In the genomic region with DNA sequence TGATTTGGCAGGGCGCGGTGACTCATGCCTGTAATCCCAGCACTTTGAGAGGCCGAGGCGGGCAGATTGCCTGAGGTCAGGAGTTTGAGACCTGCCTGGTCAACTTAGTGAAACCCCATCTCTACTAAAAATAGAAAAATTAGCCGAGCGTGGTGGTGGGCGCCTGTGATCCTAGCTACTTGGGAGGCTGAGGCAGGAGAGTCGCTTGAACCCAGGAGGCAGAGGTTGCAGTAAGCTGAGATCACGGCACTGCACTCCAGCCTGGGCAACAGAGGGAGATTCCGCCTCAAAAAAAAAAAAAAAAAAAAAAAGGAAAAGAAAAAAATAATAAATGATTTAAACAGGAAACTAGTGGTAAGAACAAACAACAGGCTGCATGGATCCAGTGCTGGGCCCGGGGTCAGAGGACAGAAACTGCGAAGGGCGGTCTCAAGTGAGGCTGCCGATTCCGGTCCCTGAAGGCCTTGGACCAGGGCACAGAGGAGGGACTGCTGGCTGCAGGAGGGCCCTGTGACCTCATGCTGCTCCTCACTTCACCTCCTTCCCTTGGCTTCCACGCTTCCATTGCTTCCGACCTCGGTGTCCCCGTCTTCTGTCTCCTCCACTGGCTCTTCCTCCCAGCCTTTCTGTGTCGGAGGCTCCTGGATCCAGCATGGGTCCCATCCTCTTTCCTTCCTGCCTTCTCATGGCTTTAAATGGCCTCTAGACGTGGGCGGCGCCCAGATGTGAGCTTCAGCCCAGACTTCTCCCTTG, we compare ENCODE assay signal across 1 cellular context.
A peak's percentile ranks its signal among the peaks of the same experiment; 100 is the strongest.
TF ChIP-seq lines count a peak whose summit lies in the region.

No MANE protein-coding gene starts in this region.

TF ChIP-seq in HepG2, 621 proteins besides CTCF, POLR2A, EP300 and RAD21 (continued from another document and continues in another):
- TF ChIP-seq, protein P1, sequence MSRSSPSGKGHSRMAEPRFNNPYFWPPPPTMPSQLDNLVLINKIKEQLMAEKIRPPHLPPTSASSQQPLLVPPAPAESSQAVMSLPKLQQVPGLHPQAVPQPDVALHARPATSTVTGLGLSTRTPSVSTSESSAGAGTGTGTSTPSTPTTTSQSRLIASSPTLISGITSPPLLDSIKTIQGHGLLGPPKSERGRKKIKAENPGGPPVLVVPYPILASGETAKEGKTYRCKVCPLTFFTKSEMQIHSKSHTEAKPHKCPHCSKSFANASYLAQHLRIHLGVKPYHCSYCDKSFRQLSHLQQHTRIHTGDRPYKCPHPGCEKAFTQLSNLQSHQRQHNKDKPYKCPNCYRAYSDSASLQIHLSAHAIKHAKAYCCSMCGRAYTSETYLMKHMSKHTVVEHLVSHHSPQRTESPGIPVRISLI (CRISPR knock-in tag; IDR thresholded peaks at IDR 0.05; ENCODE audit: borderline replicate concordance) = peak; percentile 85
- TF ChIP-seq ZNF567 (CRISPR knock-in tag; IDR thresholded peaks at IDR 0.05; ENCODE audit: borderline replicate concordance) = no peak
- TF ChIP-seq FOXA1 (IDR thresholded peaks at IDR 0.05) = no peak
- no peak for TF ChIP-seq FOXA1 (CRISPR knock-in tag; IDR thresholded peaks at IDR 0.05)
- TF ChIP-seq SAP130 (CRISPR knock-in tag; IDR thresholded peaks at IDR 0.05; ENCODE audit: low read depth) = peak; percentile 51; the same call in 1 of the 2 replicates
- TF ChIP-seq, protein P2, sequence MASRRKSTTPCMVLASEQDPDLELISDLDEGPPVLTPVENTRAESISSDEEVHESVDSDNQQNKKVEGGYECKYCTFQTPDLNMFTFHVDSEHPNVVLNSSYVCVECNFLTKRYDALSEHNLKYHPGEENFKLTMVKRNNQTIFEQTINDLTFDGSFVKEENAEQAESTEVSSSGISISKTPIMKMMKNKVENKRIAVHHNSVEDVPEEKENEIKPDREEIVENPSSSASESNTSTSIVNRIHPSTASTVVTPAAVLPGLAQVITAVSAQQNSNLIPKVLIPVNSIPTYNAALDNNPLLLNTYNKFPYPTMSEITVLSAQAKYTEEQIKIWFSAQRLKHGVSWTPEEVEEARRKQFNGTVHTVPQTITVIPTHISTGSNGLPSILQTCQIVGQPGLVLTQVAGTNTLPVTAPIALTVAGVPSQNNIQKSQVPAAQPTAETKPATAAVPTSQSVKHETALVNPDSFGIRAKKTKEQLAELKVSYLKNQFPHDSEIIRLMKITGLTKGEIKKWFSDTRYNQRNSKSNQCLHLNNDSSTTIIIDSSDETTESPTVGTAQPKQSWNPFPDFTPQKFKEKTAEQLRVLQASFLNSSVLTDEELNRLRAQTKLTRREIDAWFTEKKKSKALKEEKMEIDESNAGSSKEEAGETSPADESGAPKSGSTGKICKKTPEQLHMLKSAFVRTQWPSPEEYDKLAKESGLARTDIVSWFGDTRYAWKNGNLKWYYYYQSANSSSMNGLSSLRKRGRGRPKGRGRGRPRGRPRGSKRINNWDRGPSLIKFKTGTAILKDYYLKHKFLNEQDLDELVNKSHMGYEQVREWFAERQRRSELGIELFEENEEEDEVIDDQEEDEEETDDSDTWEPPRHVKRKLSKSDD (CRISPR knock-in tag; IDR thresholded peaks at IDR 0.05; ENCODE audit: low read depth) = no peak
- peak; percentile 63; the same call in 1 of the 2 replicates for TF ChIP-seq TARDBP (CRISPR knock-in tag; IDR thresholded peaks at IDR 0.05)
- TF ChIP-seq HCFC1 (IDR thresholded peaks at IDR 0.05; ENCODE audit: low read depth, low read length) = no peak
- no peak for TF ChIP-seq PRMT3 (CRISPR knock-in tag; IDR thresholded peaks at IDR 0.05; ENCODE audit: borderline replicate concordance, low read depth)
- no peak for TF ChIP-seq PLRG1 (conservative IDR thresholded peaks at IDR 0.05)
- TF ChIP-seq NFYC (CRISPR knock-in tag; IDR thresholded peaks at IDR 0.05) = no peak
- TF ChIP-seq, protein P3, sequence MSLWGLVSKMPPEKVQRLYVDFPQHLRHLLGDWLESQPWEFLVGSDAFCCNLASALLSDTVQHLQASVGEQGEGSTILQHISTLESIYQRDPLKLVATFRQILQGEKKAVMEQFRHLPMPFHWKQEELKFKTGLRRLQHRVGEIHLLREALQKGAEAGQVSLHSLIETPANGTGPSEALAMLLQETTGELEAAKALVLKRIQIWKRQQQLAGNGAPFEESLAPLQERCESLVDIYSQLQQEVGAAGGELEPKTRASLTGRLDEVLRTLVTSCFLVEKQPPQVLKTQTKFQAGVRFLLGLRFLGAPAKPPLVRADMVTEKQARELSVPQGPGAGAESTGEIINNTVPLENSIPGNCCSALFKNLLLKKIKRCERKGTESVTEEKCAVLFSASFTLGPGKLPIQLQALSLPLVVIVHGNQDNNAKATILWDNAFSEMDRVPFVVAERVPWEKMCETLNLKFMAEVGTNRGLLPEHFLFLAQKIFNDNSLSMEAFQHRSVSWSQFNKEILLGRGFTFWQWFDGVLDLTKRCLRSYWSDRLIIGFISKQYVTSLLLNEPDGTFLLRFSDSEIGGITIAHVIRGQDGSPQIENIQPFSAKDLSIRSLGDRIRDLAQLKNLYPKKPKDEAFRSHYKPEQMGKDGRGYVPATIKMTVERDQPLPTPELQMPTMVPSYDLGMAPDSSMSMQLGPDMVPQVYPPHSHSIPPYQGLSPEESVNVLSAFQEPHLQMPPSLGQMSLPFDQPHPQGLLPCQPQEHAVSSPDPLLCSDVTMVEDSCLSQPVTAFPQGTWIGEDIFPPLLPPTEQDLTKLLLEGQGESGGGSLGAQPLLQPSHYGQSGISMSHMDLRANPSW (CRISPR knock-in tag; IDR thresholded peaks at IDR 0.05; ENCODE audit: borderline replicate concordance) = no peak
- TF ChIP-seq, protein P4, sequence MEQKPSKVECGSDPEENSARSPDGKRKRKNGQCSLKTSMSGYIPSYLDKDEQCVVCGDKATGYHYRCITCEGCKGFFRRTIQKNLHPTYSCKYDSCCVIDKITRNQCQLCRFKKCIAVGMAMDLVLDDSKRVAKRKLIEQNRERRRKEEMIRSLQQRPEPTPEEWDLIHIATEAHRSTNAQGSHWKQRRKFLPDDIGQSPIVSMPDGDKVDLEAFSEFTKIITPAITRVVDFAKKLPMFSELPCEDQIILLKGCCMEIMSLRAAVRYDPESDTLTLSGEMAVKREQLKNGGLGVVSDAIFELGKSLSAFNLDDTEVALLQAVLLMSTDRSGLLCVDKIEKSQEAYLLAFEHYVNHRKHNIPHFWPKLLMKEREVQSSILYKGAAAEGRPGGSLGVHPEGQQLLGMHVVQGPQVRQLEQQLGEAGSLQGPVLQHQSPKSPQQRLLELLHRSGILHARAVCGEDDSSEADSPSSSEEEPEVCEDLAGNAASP (CRISPR knock-in tag; IDR thresholded peaks at IDR 0.05; ENCODE audit: borderline replicate concordance) = no peak; the same call in 1 of the 2 replicates
- no peak for TF ChIP-seq ZNF382 (CRISPR knock-in tag; IDR thresholded peaks at IDR 0.05; ENCODE audit: borderline replicate concordance)
- peak; percentile 28; the same call in 1 of the 2 replicates for TF ChIP-seq NCOA2 (CRISPR knock-in tag; IDR thresholded peaks at IDR 0.05)
- no peak for TF ChIP-seq EEA1 (CRISPR knock-in tag; IDR thresholded peaks at IDR 0.05; ENCODE audit: borderline replicate concordance)
- TF ChIP-seq, protein P5, sequence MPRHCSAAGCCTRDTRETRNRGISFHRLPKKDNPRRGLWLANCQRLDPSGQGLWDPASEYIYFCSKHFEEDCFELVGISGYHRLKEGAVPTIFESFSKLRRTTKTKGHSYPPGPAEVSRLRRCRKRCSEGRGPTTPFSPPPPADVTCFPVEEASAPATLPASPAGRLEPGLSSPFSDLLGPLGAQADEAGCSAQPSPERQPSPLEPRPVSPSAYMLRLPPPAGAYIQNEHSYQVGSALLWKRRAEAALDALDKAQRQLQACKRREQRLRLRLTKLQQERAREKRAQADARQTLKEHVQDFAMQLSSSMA (CRISPR knock-in tag; IDR thresholded peaks at IDR 0.05) = no peak; the same call in 1 of the 2 replicates
- no peak for TF ChIP-seq HNRNPLL (IDR thresholded peaks at IDR 0.05; ENCODE audit: low read depth, low read length, poor library complexity, severe bottlenecking)
- no peak for TF ChIP-seq ZNF263 (CRISPR knock-in tag; IDR thresholded peaks at IDR 0.05)
- TF ChIP-seq BRD4 (CRISPR knock-in tag; IDR thresholded peaks at IDR 0.05) = no peak
- TF ChIP-seq ZNF720 (CRISPR knock-in tag; IDR thresholded peaks at IDR 0.05) = no peak
- no peak for TF ChIP-seq ZNF839 (CRISPR knock-in tag; IDR thresholded peaks at IDR 0.05; ENCODE audit: borderline replicate concordance)
- TF ChIP-seq MAF1 (CRISPR knock-in tag; IDR thresholded peaks at IDR 0.05; ENCODE audit: borderline replicate concordance) = no peak
- TF ChIP-seq NR1H2 (CRISPR knock-in tag; IDR thresholded peaks at IDR 0.05; ENCODE audit: borderline replicate concordance, low read depth) = no peak
- TF ChIP-seq ZNF563 (CRISPR knock-in tag; IDR thresholded peaks at IDR 0.05) = no peak
- TF ChIP-seq HNRNPK (IDR thresholded peaks at IDR 0.05; ENCODE audit: low read depth, low read length, poor library complexity, severe bottlenecking) = no peak
- TF ChIP-seq HNRNPUL1 (IDR thresholded peaks at IDR 0.05; ENCODE audit: low read depth, low read length) = no peak
- no peak for TF ChIP-seq ZSCAN30 (CRISPR knock-in tag; IDR thresholded peaks at IDR 0.05)
- no peak for TF ChIP-seq ZNF598 (CRISPR knock-in tag; IDR thresholded peaks at IDR 0.05; ENCODE audit: borderline replicate concordance)
- TF ChIP-seq AGO1 (IDR thresholded peaks at IDR 0.05; ENCODE audit: low read depth, low read length, poor library complexity, severe bottlenecking) = no peak
- TF ChIP-seq ZNF354B (CRISPR knock-in tag; IDR thresholded peaks at IDR 0.05) = no peak
- TF ChIP-seq, protein P6, sequence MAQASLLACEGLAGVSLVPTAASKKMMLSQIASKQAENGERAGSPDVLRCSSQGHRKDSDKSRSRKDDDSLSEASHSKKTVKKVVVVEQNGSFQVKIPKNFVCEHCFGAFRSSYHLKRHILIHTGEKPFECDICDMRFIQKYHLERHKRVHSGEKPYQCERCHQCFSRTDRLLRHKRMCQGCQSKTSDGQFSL (CRISPR knock-in tag; IDR thresholded peaks at IDR 0.05) = no peak
- no peak for TF ChIP-seq HNRNPL (IDR thresholded peaks at IDR 0.05; ENCODE audit: low read depth, low read length)
- no peak for TF ChIP-seq RBM22 (optimal IDR thresholded peaks at IDR 0.05; ENCODE audit: low read length)
- TF ChIP-seq, protein P7, sequence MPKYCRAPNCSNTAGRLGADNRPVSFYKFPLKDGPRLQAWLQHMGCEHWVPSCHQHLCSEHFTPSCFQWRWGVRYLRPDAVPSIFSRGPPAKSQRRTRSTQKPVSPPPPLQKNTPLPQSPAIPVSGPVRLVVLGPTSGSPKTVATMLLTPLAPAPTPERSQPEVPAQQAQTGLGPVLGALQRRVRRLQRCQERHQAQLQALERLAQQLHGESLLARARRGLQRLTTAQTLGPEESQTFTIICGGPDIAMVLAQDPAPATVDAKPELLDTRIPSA (CRISPR knock-in tag; IDR thresholded peaks at IDR 0.05; ENCODE audit: borderline replicate concordance) = no peak
- TF ChIP-seq, protein P8, sequence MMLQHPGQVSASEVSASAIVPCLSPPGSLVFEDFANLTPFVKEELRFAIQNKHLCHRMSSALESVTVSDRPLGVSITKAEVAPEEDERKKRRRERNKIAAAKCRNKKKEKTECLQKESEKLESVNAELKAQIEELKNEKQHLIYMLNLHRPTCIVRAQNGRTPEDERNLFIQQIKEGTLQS (CRISPR knock-in tag; IDR thresholded peaks at IDR 0.05) = no peak
- no peak for TF ChIP-seq XRCC5 (optimal IDR thresholded peaks at IDR 0.05; ENCODE audit: low read length)
- TF ChIP-seq ZNF589 (CRISPR knock-in tag; conservative IDR thresholded peaks at IDR 0.05) = no peak
- TF ChIP-seq CCAR2 (optimal IDR thresholded peaks at IDR 0.05; ENCODE audit: low read depth, low read length) = no peak
- no peak for TF ChIP-seq ZNF615 (CRISPR knock-in tag; IDR thresholded peaks at IDR 0.05; ENCODE audit: borderline replicate concordance)
- TF ChIP-seq FOXP1 (IDR thresholded peaks at IDR 0.05) = no peak
- TF ChIP-seq FOXP1 (CRISPR knock-in tag; IDR thresholded peaks at IDR 0.05) = 0 out of 2 replicates have a peak, but pooled peaks have one; percentile 8
- TF ChIP-seq, protein P9, sequence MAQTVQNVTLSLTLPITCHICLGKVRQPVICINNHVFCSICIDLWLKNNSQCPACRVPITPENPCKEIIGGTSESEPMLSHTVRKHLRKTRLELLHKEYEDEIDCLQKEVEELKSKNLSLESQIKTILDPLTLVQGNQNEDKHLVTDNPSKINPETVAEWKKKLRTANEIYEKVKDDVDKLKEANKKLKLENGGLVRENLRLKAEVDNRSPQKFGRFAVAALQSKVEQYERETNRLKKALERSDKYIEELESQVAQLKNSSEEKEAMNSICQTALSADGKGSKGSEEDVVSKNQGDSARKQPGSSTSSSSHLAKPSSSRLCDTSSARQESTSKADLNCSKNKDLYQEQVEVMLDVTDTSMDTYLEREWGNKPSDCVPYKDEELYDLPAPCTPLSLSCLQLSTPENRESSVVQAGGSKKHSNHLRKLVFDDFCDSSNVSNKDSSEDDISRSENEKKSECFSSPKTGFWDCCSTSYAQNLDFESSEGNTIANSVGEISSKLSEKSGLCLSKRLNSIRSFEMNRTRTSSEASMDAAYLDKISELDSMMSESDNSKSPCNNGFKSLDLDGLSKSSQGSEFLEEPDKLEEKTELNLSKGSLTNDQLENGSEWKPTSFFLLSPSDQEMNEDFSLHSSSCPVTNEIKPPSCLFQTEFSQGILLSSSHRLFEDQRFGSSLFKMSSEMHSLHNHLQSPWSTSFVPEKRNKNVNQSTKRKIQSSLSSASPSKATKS (CRISPR knock-in tag; IDR thresholded peaks at IDR 0.05) = no peak
- TF ChIP-seq HNRNPH1 (optimal IDR thresholded peaks at IDR 0.05; ENCODE audit: low read depth, low read length) = no peak
- TF ChIP-seq NR2C2 (CRISPR knock-in tag; IDR thresholded peaks at IDR 0.05; ENCODE audit: borderline replicate concordance) = peak; percentile 74
- no peak for TF ChIP-seq MXI1 (IDR thresholded peaks at IDR 0.05; ENCODE audit: borderline replicate concordance, low read depth, low read length)
- TF ChIP-seq, protein P10, sequence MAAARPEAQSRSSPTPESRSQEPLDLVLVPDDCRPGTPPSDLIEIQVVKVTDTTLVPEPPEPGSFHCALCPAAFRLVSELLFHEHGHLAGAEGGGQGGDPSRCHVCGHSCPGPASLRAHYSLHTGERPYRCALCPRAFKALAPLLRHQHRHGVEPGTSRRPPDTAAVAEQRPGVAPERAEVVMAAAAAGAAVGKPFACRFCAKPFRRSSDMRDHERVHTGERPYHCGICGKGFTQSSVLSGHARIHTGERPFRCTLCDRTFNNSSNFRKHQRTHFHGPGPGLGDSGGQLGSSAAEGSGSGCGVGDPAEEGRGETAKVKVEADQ (CRISPR knock-in tag; IDR thresholded peaks at IDR 0.05; ENCODE audit: borderline replicate concordance) = no peak
- TF ChIP-seq, protein P11, sequence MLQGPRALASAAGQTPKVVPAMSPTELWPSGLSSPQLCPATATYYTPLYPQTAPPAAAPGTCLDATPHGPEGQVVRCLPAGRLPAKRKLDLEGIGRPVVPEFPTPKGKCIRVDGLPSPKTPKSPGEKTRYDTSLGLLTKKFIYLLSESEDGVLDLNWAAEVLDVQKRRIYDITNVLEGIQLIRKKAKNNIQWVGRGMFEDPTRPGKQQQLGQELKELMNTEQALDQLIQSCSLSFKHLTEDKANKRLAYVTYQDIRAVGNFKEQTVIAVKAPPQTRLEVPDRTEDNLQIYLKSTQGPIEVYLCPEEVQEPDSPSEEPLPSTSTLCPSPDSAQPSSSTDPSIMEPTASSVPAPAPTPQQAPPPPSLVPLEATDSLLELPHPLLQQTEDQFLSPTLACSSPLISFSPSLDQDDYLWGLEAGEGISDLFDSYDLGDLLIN (CRISPR knock-in tag; IDR thresholded peaks at IDR 0.05; ENCODE audit: borderline replicate concordance) = no peak
- peak; percentile 26; the same call in 1 of the 2 replicates for TF ChIP-seq HOXD1 (CRISPR knock-in tag; IDR thresholded peaks at IDR 0.05)
- TF ChIP-seq BORCS8-MEF2B (CRISPR knock-in tag; IDR thresholded peaks at IDR 0.05) = no peak
